In genomic region chr6:14452567-14453527, GRCh38 we compare ENCODE assay signal across 8 cellular contexts.
DNase-seq lines count a peak whose midpoint lies in the region; ATAC-seq and TF ChIP-seq lines count a peak whose summit lies in the region.

No MANE protein-coding gene starts in this region.

- ATAC-seq in HG03064 (IDR thresholded peaks at IDR 0.05; ENCODE audit: low read depth, unreplicated experiment) (peak; percentile 82), HG03378 (IDR thresholded peaks at IDR 0.05; ENCODE audit: unreplicated experiment) (no peak), HG02870 (IDR thresholded peaks at IDR 0.05; ENCODE audit: unreplicated experiment) (no peak)

- H3K36me3 ChIP-seq in CD4-positive, alpha-beta memory T cell (ENCODE audit: insufficient read depth, low read length) = no peaks in the 10 kb centered on the region

- peaks cover 52% of the 10 kb centered on the region for H3K4me1 ChIP-seq in CD4-positive, alpha-beta memory T cell (ENCODE audit: insufficient read depth, low read length)

- peaks cover 43 to 70% (median 52%) of the 10 kb centered on the region in 4 donors for H3K4me1 Mint-ChIP-seq in CD4-positive, alpha-beta memory T cell
- no peaks in the 10 kb centered on the region for H3K4me1 Mint-ChIP-seq in Calu3 (ENCODE audit: low read depth, unreplicated experiment)

- H3K4me3 ChIP-seq in CD4-positive, alpha-beta memory T cell (ENCODE audit: low read length in 2 of 2) = peak overlapping the region in 1 of 2 donors; percentile 38

- no peak overlapping the region for H3K27ac ChIP-seq in CD4-positive, alpha-beta memory T cell (ENCODE audit: low read depth, low read length)

- CTCF ChIA-PET in CD4-positive, alpha-beta memory T cell (lab: Charles Lee; ENCODE audit: partially characterized antibody) = interaction anchor here (1.2 kb wide), 1 partner anchor 14 kb away, joined by 3 read pairs; no protein-coding TSS in a partner anchor
- CTCF ChIA-PET in Calu3 (lab: Charles Lee) = no interaction called here

- BruUV-seq in Calu3 (replicated peaks; lab: Mats Ljungman, UMichigan) = no TSS peak

- H3K4me3 Mint-ChIP-seq in CD4-positive, alpha-beta memory T cell = peak overlapping the region; percentile 56 to 80 (median 68)
- no peak overlapping the region for H3K4me3 Mint-ChIP-seq in Calu3 (ENCODE audit: low read depth, unreplicated experiment)

- H3K9me3 Mint-ChIP-seq in CD4-positive, alpha-beta memory T cell = peaks cover 0 to 6% (median under 1%) of the 10 kb centered on the region in 8 donors
- no peaks in the 10 kb centered on the region for H3K9me3 Mint-ChIP-seq in Calu3 (ENCODE audit: low read depth, unreplicated experiment)

- no peaks in the 10 kb centered on the region for H3K36me3 Mint-ChIP-seq in CD4-positive, alpha-beta memory T cell
- no peaks in the 10 kb centered on the region for H3K36me3 Mint-ChIP-seq in Calu3 (ENCODE audit: insufficient read depth, unreplicated experiment)

- no peaks in the 10 kb centered on the region for H3K27me3 Mint-ChIP-seq in CD4-positive, alpha-beta memory T cell
- H3K27me3 Mint-ChIP-seq in Calu3 (ENCODE audit: unreplicated experiment) = no peaks in the 10 kb centered on the region

- no peak for TF ChIP-seq CTCF in Calu3 (IDR thresholded peaks at IDR 0.05; ENCODE audit: unreplicated experiment)

- no peaks in the 10 kb centered on the region for H3K27me3 ChIP-seq in CD4-positive, alpha-beta memory T cell (ENCODE audit: insufficient read depth, low read length)

- H3K27ac Mint-ChIP-seq in CD4-positive, alpha-beta memory T cell = peak overlapping the region; percentile 23 to 83 (median 61)
- no peak overlapping the region for H3K27ac Mint-ChIP-seq in Calu3 (ENCODE audit: unreplicated experiment)

- in situ Hi-C loops in ACHN (cut with HindIII; ENCODE audit: low pct_ligation_motif_present, low pct_unique_long_range_greater_than_20kb, low sequenced_read_pairs) = no loop called here

- H3K9me3 ChIP-seq in CD4-positive, alpha-beta memory T cell (ENCODE audit: control insufficient read depth in 1 of 2, low read length in 2 of 2) = no peaks in the 10 kb centered on the region

- peak; percentile 45 to 71 (median 57) for DNase-seq in CD4-positive, alpha-beta memory T cell
- peak; percentile 65 to 74 for DNase-seq in activated CD4-positive, alpha-beta T cell treated with anti-CD3 and anti-CD28 coated beads, Interleukin-2, amount 50 U/mL, for 48 hours
- peak; percentile 76 for DNase-seq in islet precursor cell
- no peak for DNase-seq in Calu3
- no peak for DNase-seq in ACHN

- POLR2A ChIA-PET in CD4-positive, alpha-beta memory T cell (lab: Charles Lee; ENCODE audit: partially characterized antibody) = interaction anchor here (0.6 to 1.0 kb wide), 2 partner anchors 817 to 846 kb away, joined by 3 to 4 read pairs; no protein-coding TSS in a partner anchor

- intact Hi-C loops in CD4-positive, alpha-beta memory T cell (cut with micrococcal nuclease) = no loop called here
- intact Hi-C loops in Calu3 (cut with micrococcal nuclease; ENCODE audit: unreplicated experiment) = no loop called here

Comparison
In these comparisons a context has a peak if more than half of its experiments do, and no peak if none do; other contexts are left out.
1. DNase-seq: peak in CD4-positive, alpha-beta memory T cell (5 of 5), activated CD4-positive, alpha-beta T cell treated with anti-CD3 and anti-CD28 coated beads, Interleukin-2, amount 50 U/mL, for 48 hours (2 of 2) and islet precursor cell (single experiment); none in Calu3 (single experiment) and ACHN (single experiment).